ENCODE assay signal across 34 cellular contexts in the genomic region with DNA sequence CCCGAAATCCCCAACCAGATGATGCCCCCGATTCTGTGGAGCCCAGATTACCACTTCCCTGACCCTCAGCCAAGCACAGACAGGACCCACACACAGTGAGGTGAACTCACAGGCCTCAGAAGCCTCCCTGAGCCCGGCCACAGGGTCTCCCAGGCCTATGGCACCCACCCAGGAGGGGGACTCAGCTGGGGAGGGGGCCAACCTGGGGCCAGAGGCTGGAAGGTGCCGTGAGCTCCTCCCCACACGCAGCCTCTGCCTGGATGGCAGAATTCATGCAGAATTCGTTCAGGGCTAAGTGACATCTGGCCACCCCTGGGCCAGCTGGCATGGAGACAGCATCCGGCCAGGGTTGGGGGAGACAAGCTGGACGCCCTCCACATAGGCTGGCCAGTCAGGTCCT. TPM values are rescaled to one million over a fixed set of nuclear protein-coding genes. Genes with fewer than 3 reads are reported as not detected.
"Had no signal": no experiment of that assay in that cellular context is flagged by ENCODE, and none has a peak within 500 bp of the region (broad histone marks: within the 10 kb centered on the region; RNA-seq: fewer than 3 reads in every experiment).

No MANE protein-coding gene starts in this region.

- H3K36me3 Mint-ChIP-seq: activated CD8-positive, alpha-beta memory T cell treated with anti-CD3 and anti-CD28 coated beads, Interleukin-2, amount 10 ng/mL, durations not matched to agents 7 days and 5 days; activated naive CD4-positive, alpha-beta T cell treated with anti-CD3 and anti-CD28 coated beads, Interleukin-2, amount 10 ng/mL, durations not matched to agents 7 days and 5 days; activated naive CD8-positive, alpha-beta T cell had no signal

- ATAC-seq: activated CD8-positive, alpha-beta memory T cell treated with anti-CD3 and anti-CD28 coated beads, Interleukin-2, amount 10 ng/mL, durations not matched to agents 7 days and 5 days; activated naive CD8-positive, alpha-beta T cell treated with anti-CD3 and anti-CD28 coated beads, Interleukin-2, amount 50 U/mL, for 24 hours had no signal

- H3K27me3 ChIP-seq: brain microvascular endothelial cell, SJSA1 had no signal

- H3K4me3 Mint-ChIP-seq: activated B cell treated with CpG ODN at 0.5 μM for 24 hours; activated CD4-positive, alpha-beta memory T cell treated with anti-CD3 and anti-CD28 coated beads, Interleukin-2, amount 10 ng/mL, durations not matched to agents 7 days and 5 days; activated CD8-positive, alpha-beta memory T cell treated with anti-CD3 and anti-CD28 coated beads, Interleukin-2, amount 10 ng/mL, durations not matched to agents 7 days and 5 days; activated naive CD4-positive, alpha-beta T cell treated with anti-CD3 and anti-CD28 coated beads, Interleukin-2, amount 10 ng/mL, durations not matched to agents 7 days and 5 days; activated naive CD8-positive, alpha-beta T cell; activated naive CD8-positive, alpha-beta T cell treated with anti-CD3 and anti-CD28 coated beads, Interleukin-2, amount 50 U/mL, for 24 hours; central memory CD8-positive, alpha-beta T cell had no signal

- DNase-seq: activated B cell treated with CpG ODN at 0.5 μM for 24 hours; activated CD4-positive, alpha-beta memory T cell treated with anti-CD3 and anti-CD28 coated beads, Interleukin-2, amount 10 ng/mL, durations not matched to agents 7 days and 5 days; activated CD4-positive, alpha-beta T cell treated with anti-CD3 and anti-CD28 coated beads for 1 hour; activated CD4-positive, alpha-beta T cell treated with anti-CD3 and anti-CD28 coated beads for 48 hours; activated CD8-positive, alpha-beta memory T cell treated with anti-CD3 and anti-CD28 coated beads for 24 hours; activated CD8-positive, alpha-beta memory T cell treated with anti-CD3 and anti-CD28 coated beads, Interleukin-2, amount 10 ng/mL, durations not matched to agents 7 days and 5 days; activated CD8-positive, alpha-beta memory T cell treated with anti-CD3 and anti-CD28 coated beads, Interleukin-2, amount 50 U/mL, for 48 hours; activated effector memory CD4-positive, alpha-beta T cell treated with Interleukin-2 at 50 U/mL for 16 hours; activated naive CD4-positive, alpha-beta T cell treated with anti-CD3 and anti-CD28 coated beads, Interleukin-2, amount 10 ng/mL, durations not matched to agents 7 days and 5 days; activated naive CD8-positive, alpha-beta T cell treated with anti-CD3 and anti-CD28 coated beads, Interleukin-2, amount 50 U/mL, for 24 hours; activated T-cell treated with anti-CD3 and anti-CD28 coated beads, Interleukin-2, amount 50 U/mL, for 48 hours; anterior cingulate cortex; brain microvascular endothelial cell; MM.1S; MV-4-11; NCI-H1092; NCI-H1436 treated with DMSO at 0.1 percent for 48 hours; NCI-H1694 treated with DMSO at 0.1 percent for 48 hours; NCI-H2029; NCI-H510A; NCI-H526; NCI-H748 treated with DMSO at 0.1 percent for 48 hours; SHP77 treated with DMSO at 0.1 percent for 48 hours; SW 1271; T-helper 1 cell; T-helper 2 cell; T-helper 9 cell had no signal

- H3K4me1 ChIP-seq: SJSA1 had no signal

- H3K9me3 ChIP-seq: SJSA1 had no signal

- H3K27me3 Mint-ChIP-seq: activated CD4-positive, alpha-beta memory T cell treated with anti-CD3 and anti-CD28 coated beads, Interleukin-2, amount 10 ng/mL, durations not matched to agents 7 days and 5 days; activated CD8-positive, alpha-beta memory T cell treated with anti-CD3 and anti-CD28 coated beads, Interleukin-2, amount 10 ng/mL, durations not matched to agents 7 days and 5 days; activated naive CD4-positive, alpha-beta T cell treated with anti-CD3 and anti-CD28 coated beads, Interleukin-2, amount 10 ng/mL, durations not matched to agents 7 days and 5 days; activated naive CD8-positive, alpha-beta T cell treated with anti-CD3 and anti-CD28 coated beads, Interleukin-2, amount 50 U/mL, for 24 hours had no signal

- H3K9ac ChIP-seq: KMS-11 had no signal

- H3K4me3 ChIP-seq: SJSA1 had no signal

- H3K4me1 Mint-ChIP-seq: activated B cell treated with CpG ODN at 0.5 μM for 24 hours; activated CD4-positive, alpha-beta memory T cell treated with anti-CD3 and anti-CD28 coated beads, Interleukin-2, amount 10 ng/mL, durations not matched to agents 7 days and 5 days; activated CD8-positive, alpha-beta memory T cell treated with anti-CD3 and anti-CD28 coated beads, Interleukin-2, amount 10 ng/mL, durations not matched to agents 7 days and 5 days; activated naive CD4-positive, alpha-beta T cell treated with anti-CD3 and anti-CD28 coated beads, Interleukin-2, amount 10 ng/mL, durations not matched to agents 7 days and 5 days; activated naive CD8-positive, alpha-beta T cell treated with anti-CD3 and anti-CD28 coated beads, Interleukin-2, amount 50 U/mL, for 24 hours; central memory CD8-positive, alpha-beta T cell had no signal

- H3K4me2 ChIP-seq: KMS-11 had no signal

- H3K9me3 Mint-ChIP-seq: activated B cell treated with CpG ODN at 0.5 μM for 24 hours; activated CD4-positive, alpha-beta memory T cell treated with anti-CD3 and anti-CD28 coated beads, Interleukin-2, amount 10 ng/mL, durations not matched to agents 7 days and 5 days; activated naive CD4-positive, alpha-beta T cell treated with anti-CD3 and anti-CD28 coated beads, Interleukin-2, amount 10 ng/mL, durations not matched to agents 7 days and 5 days; activated naive CD8-positive, alpha-beta T cell treated with anti-CD3 and anti-CD28 coated beads, Interleukin-2, amount 50 U/mL, for 24 hours; central memory CD8-positive, alpha-beta T cell had no signal

- H3K36me3 ChIP-seq: brain microvascular endothelial cell, SJSA1 had no signal

- H3K27ac ChIP-seq: brain microvascular endothelial cell, KMS-11, SJSA1, VCaP had no signal

- H3K27ac Mint-ChIP-seq: activated B cell treated with CpG ODN at 0.5 μM for 24 hours; activated CD4-positive, alpha-beta memory T cell treated with anti-CD3 and anti-CD28 coated beads, Interleukin-2, amount 10 ng/mL, durations not matched to agents 7 days and 5 days; activated CD8-positive, alpha-beta memory T cell treated with anti-CD3 and anti-CD28 coated beads, Interleukin-2, amount 10 ng/mL, durations not matched to agents 7 days and 5 days; activated naive CD4-positive, alpha-beta T cell treated with anti-CD3 and anti-CD28 coated beads, Interleukin-2, amount 10 ng/mL, durations not matched to agents 7 days and 5 days; activated naive CD8-positive, alpha-beta T cell; activated naive CD8-positive, alpha-beta T cell treated with anti-CD3 and anti-CD28 coated beads, Interleukin-2, amount 50 U/mL, for 24 hours had no signal

RNA-seq across cellular contexts. Expression of a gene that starts 11.8 kb away (rescaled TPM):
- total RNA-seq: activated B cell treated with CpG ODN at 0.5 μM for 24 hours; activated CD4-positive, alpha-beta memory T cell treated with anti-CD3 and anti-CD28 coated beads, Interleukin-2, amount 10 ng/mL, durations not matched to agents 7 days and 5 days; activated CD8-positive, alpha-beta memory T cell treated with anti-CD3 and anti-CD28 coated beads, Interleukin-2, amount 10 ng/mL, durations not matched to agents 7 days and 5 days; LHCN-M2; OCI-LY7; SJSA1 had no signal

RNA-seq across cellular contexts. Expression of a gene that starts 13.2 kb away (rescaled TPM):
- total RNA-seq: activated B cell treated with CpG ODN at 0.5 μM for 24 hours; activated CD4-positive, alpha-beta memory T cell treated with anti-CD3 and anti-CD28 coated beads, Interleukin-2, amount 10 ng/mL, durations not matched to agents 7 days and 5 days; activated CD8-positive, alpha-beta memory T cell treated with anti-CD3 and anti-CD28 coated beads, Interleukin-2, amount 10 ng/mL, durations not matched to agents 7 days and 5 days; LHCN-M2; OCI-LY7; SJSA1 had no signal
